8 cellular contexts compared by ENCODE assay signal in the genomic region with DNA sequence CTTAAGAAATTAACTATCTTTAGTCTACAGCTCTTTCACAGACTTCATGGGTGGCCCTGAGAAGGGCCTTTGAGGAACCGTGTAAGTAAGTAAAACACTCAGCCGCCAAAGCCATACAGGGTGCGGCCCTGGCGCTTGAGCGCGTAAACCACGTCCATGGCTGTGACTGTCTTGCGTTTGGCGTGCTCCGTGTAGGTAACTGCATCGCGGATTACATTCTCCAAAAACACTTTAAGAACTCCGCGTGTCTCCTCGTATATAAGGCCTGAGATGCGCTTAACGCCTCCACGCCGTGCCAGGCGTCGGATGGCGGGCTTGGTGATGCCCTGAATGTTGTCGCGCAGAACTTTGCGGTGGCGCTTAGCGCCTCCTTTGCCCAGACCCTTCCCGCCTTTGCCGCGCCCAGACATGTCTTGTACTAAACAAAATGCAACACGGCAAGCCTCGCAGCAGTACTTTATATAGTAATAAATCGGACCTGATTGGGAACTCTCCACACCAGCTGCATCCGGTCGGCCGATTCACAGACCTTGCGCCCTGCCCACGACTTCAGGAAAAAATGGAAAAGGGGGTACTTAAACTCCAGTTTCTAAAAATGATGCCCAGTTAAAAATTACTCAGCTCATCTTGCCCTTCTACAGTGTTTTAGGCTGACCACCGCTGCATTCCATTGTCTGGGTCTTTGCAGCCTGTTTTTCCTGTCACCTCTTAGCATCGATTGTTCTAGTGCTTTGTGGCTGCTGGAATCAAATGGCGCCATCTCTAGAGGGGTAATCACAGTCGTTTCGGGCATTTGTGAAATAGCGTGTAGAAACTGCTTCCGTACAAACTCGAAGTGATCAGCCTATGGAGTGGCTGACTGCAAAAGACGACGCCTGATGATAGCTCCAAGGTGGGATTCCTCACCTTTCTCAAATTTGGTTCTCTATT. TPM values are rescaled to one million over a fixed set of nuclear protein-coding genes. Genes with fewer than 3 reads are reported as not detected.
DNase-seq lines count a peak whose midpoint lies in the region; ATAC-seq, FAIRE-seq and TF ChIP-seq lines count a peak whose summit lies in the region.

No MANE protein-coding gene starts in this region.

- H3K9ac ChIP-seq in liver (ENCODE audit: low read depth in 1 of 2, low read length in 2 of 2) (peak overlapping the region; percentile 78 to 93), HepG2 (ENCODE audit: insufficient read depth, low read depth, low read length) (no peak overlapping the region), iPS-18a (ENCODE audit: low read length) (peak overlapping the region; percentile 91), smooth muscle cell (ENCODE audit: low read depth) (peak overlapping the region; percentile 67)

- H3K36me3 ChIP-seq in liver (ENCODE audit: control insufficient read depth in 4 of 4, insufficient read depth in 3 of 4, low read depth in 1 of 4, low read length in 3 of 4) = no peaks in the 10 kb centered on the region
- no peaks in the 10 kb centered on the region for H3K36me3 ChIP-seq in HepG2 (replicated peaks in 1 of 2; ENCODE audit: control insufficient read depth in 1 of 2, insufficient read depth in 2 of 2, low read length in 2 of 2)
- H3K36me3 ChIP-seq in iPS-18a (ENCODE audit: control insufficient read depth, low read depth, low read length) = no peaks in the 10 kb centered on the region
- H3K36me3 ChIP-seq in smooth muscle cell (ENCODE audit: low read depth) = no peaks in the 10 kb centered on the region

- TF ChIP-seq RAD21 in liver (IDR thresholded peaks at IDR 0.05) = no peak
- no peak for TF ChIP-seq RAD21 in HepG2 (CRISPR knock-in tag; IDR thresholded peaks at IDR 0.05)

- no peaks in the 10 kb centered on the region for H3K79me2 ChIP-seq in HepG2 (ENCODE audit: insufficient read depth, low read length)
- H3K79me2 ChIP-seq in smooth muscle cell (ENCODE audit: low read depth) = no peaks in the 10 kb centered on the region

- no peaks in the 10 kb centered on the region for H3F3A ChIP-seq in smooth muscle cell (ENCODE audit: low read depth)

- TF ChIP-seq EP300 in HepG2 (IDR thresholded peaks at IDR 0.05; ENCODE audit: low read depth in 2 of 2, low read length in 2 of 2) (no peak), HepG2 (CRISPR knock-in tag; IDR thresholded peaks at IDR 0.05; ENCODE audit: borderline replicate concordance) (no peak)

- no TSS peak for BruUV-seq in HepG2 (replicated peaks; lab: Mats Ljungman, UMichigan)

- in situ Hi-C loops in HepG2 (cut with HindIII; ENCODE audit: extremely low pct_ligation_motif_present, low pct_unique_long_range_greater_than_20kb) (no loop called here), astrocyte of the spinal cord (cut with HindIII; ENCODE audit: low sequenced_read_pairs) (no loop called here)

- H4K20me1 ChIP-seq in HepG2 (ENCODE audit: insufficient read depth, low read length) (no peaks in the 10 kb centered on the region), smooth muscle cell (ENCODE audit: low read depth) (no peaks in the 10 kb centered on the region)

- ATAC-seq in HepG2 = no peak

- FAIRE-seq in HepG2 (lab: Jason Lieb, UNC) = no peak

- no peak overlapping the region for H3K4me2 ChIP-seq in HepG2 (ENCODE audit: low read depth, low read length)
- H3K4me2 ChIP-seq in smooth muscle cell = peak overlapping the region; percentile 84

- H3K27me3 ChIP-seq in liver (ENCODE audit: control insufficient read depth in 4 of 4, insufficient read depth in 4 of 4, low read length in 3 of 4) (no peaks in the 10 kb centered on the region), HepG2 (ENCODE audit: control insufficient read depth in 1 of 2, insufficient read depth in 2 of 2, low read length in 2 of 2) (peaks cover 0 to 17% of the 10 kb centered on the region in 2 experiments; a peak in 2 of 5 replicates), iPS-18a (ENCODE audit: control insufficient read depth, insufficient read depth, low read length) (no peaks in the 10 kb centered on the region), smooth muscle cell (ENCODE audit: low read depth) (no peaks in the 10 kb centered on the region)

- POLR2A ChIA-PET in HepG2 (lab: Yijun Ruan, JAX) = interaction anchor here (2.2 kb wide), 1 partner anchor 20 kb away, joined by 10 read pairs; a partner anchor contains a TSS

- CTCF ChIA-PET in HepG2 (lab: Yijun Ruan, JAX; ENCODE audit: low intra/inter-chr PET ratio, low total read pairs) = no interaction called here

- intact Hi-C loops in HepG2 (cut with micrococcal nuclease; ENCODE audit: unreplicated experiment) = no loop called here

- 6% methylated on average over 48 of the region's 48 CpGs for WGBS in liver
- WGBS in HepG2 (ENCODE audit: low lambda C conversion rate) = 93% methylated on average over 48 of the region's 48 CpGs
- WGBS in smooth muscle cell (ENCODE audit: low lambda C conversion rate) = 49% methylated on average over 48 of the region's 48 CpGs

- H3K27ac ChIP-seq in liver (ENCODE audit: low read depth in 1 of 2, low read length in 2 of 2) = peak overlapping the region; percentile 85 to 94
- H3K27ac ChIP-seq in HepG2 (ENCODE audit: extremely low read length, insufficient read depth, low read length) = no peak overlapping the region
- H3K27ac ChIP-seq in iPS-18a (ENCODE audit: low read length) = peak overlapping the region; percentile 89
- H3K27ac ChIP-seq in smooth muscle cell (ENCODE audit: low read depth) = peak overlapping the region; percentile 72

- H3K4me1 ChIP-seq in liver (ENCODE audit: control insufficient read depth in 4 of 4, insufficient read depth in 4 of 4, low read length in 3 of 4) (peaks cover 0 to 14% (median 1%) of the 10 kb centered on the region in 4 donors), HepG2 (ENCODE audit: insufficient read depth, low read length) (no peaks in the 10 kb centered on the region), iPS-18a (ENCODE audit: control insufficient read depth, low read depth, low read length) (peaks cover 7% of the 10 kb centered on the region), smooth muscle cell (ENCODE audit: low read depth) (no peaks in the 10 kb centered on the region)

- no peaks in the 10 kb centered on the region for H3K9me3 ChIP-seq in liver (ENCODE audit: control insufficient read depth in 4 of 4, low read length in 3 of 4)
- H3K9me3 ChIP-seq in HepG2 (ENCODE audit: low read length) = no peaks in the 10 kb centered on the region
- H3K9me3 ChIP-seq in iPS-18a (ENCODE audit: control insufficient read depth, low read depth, low read length) = no peaks in the 10 kb centered on the region
- no peaks in the 10 kb centered on the region for H3K9me3 ChIP-seq in smooth muscle cell (replicated peaks; ENCODE audit: low read depth)

- TF ChIP-seq CTCF in liver (IDR thresholded peaks at IDR 0.05; ENCODE audit: low read depth, low read length, missing input control) = no peak
- no peak for TF ChIP-seq CTCF in HepG2 (CRISPR knock-in tag; IDR thresholded peaks at IDR 0.05)
- TF ChIP-seq CTCF in astrocyte of the spinal cord (IDR thresholded peaks at IDR 0.05; ENCODE audit: low read depth, low read length) = no peak
- TF ChIP-seq CTCF in smooth muscle cell (IDR thresholded peaks at IDR 0.05; ENCODE audit: borderline replicate concordance, insufficient read depth, poor library complexity, severe bottlenecking) = no peak

- TF ChIP-seq POLR2A in HepG2 (IDR thresholded peaks at IDR 0.05; ENCODE audit: insufficient read depth in 1 of 2, low read depth in 2 of 2, low read length in 2 of 2) = no peak

- DNase-seq in HepG2 (ENCODE audit: low spot score) (no peak), Kasumi-1 (lab: John Stamatoyannopoulos, UW) (peak; percentile 90 to 91), T follicular helper cell (ENCODE audit: low read depth) (peak; percentile 46), astrocyte of the spinal cord (ENCODE audit: low read depth, low spot score) (peak; percentile 90), smooth muscle cell (lab: John Stamatoyannopoulos, UW; ENCODE audit: unreplicated experiment) (no peak), mesenteric fat pad (ENCODE audit: low spot score) (no peak)

- H2AFZ ChIP-seq in HepG2 (ENCODE audit: low read length) (no peak overlapping the region), smooth muscle cell (ENCODE audit: low read depth) (peak overlapping the region; percentile 84)

- H3K4me3 ChIP-seq in liver (ENCODE audit: low read depth in 1 of 3, low read length in 3 of 3) (peak overlapping the region; percentile 55 to 95 (median 75)), HepG2 (replicated peaks in 1 of 3; ENCODE audit: insufficient read depth in 1 of 3, low read depth in 2 of 3, low read length in 3 of 3) (no peak overlapping the region), astrocyte of the spinal cord (ENCODE audit: low read depth, low read length) (peak overlapping the region; percentile 60), iPS-18a (ENCODE audit: low read length) (peak overlapping the region; percentile 78), smooth muscle cell (peak overlapping the region; percentile 55)

TF ChIP-seq in liver, 16 proteins besides CTCF, POLR2A, EP300 and RAD21 (continues in another document):
- no peak for TF ChIP-seq JUND (IDR thresholded peaks at IDR 0.05)
- TF ChIP-seq YY1 (IDR thresholded peaks at IDR 0.05) = peak; percentile 42

RNA-seq across cellular contexts. Expression of a gene that starts 38.8 kb away (rescaled TPM):
- total RNA-seq in liver = not detected
- polyA plus RNA-seq in liver = not detected
- total RNA-seq in HepG2 (2016; rRNA removed; fragmentation: Illumina TruSeq; extraction: Trizol) = not detected in 2 replicates
- total RNA-seq in HepG2 (2016; cell fraction: cytosol; rRNA removed; fragmentation: Illumina TruSeq; extraction: Trizol; ENCODE audit: low read depth) = not detected in 2 replicates
- total RNA-seq in HepG2 (2016; cell fraction: insoluble cytoplasmic fraction; rRNA removed; fragmentation: Illumina TruSeq; extraction: Trizol) = not detected in 2 replicates
- not detected in 2 replicates for total RNA-seq in HepG2 (2016; cell fraction: membrane; rRNA removed; fragmentation: Illumina TruSeq; extraction: Trizol)
- total RNA-seq in HepG2 (2016; cell fraction: nucleus; rRNA removed; fragmentation: Illumina TruSeq; extraction: Trizol) = not detected in 2 replicates
- not detected in 2 replicates for polyA plus RNA-seq in HepG2 (2011; rRNA removed)
- polyA plus RNA-seq in HepG2 (2011; cell fraction: cytosol; rRNA removed) = not detected in 2 replicates
- polyA plus RNA-seq in HepG2 (2011; cell fraction: nucleus; rRNA removed) = not detected in 2 replicates
- polyA plus RNA-seq in HepG2 (2012) = not detected in 2 replicates
- polyA plus RNA-seq in HepG2 (2016; cell fraction: cytosol; fragmentation: Illumina TruSeq; extraction: Trizol; ENCODE audit: low read depth) = not detected in 2 replicates
- polyA plus RNA-seq in HepG2 (2016; cell fraction: insoluble cytoplasmic fraction; fragmentation: Illumina TruSeq; extraction: Trizol; ENCODE audit: low read depth) = not detected in 2 replicates
- not detected in 2 replicates for polyA plus RNA-seq in HepG2 (2016; cell fraction: membrane; fragmentation: Illumina TruSeq; extraction: Trizol; ENCODE audit: low read depth)
- polyA plus RNA-seq in HepG2 (2016; cell fraction: nucleus; fragmentation: Illumina TruSeq; extraction: Trizol; ENCODE audit: insufficient read depth, low read depth) = not detected in 2 replicates
- polyA minus RNA-seq in HepG2 (2011; rRNA and poly(A)+ RNA removed; ENCODE audit: low replicate concordance) = not detected in 2 replicates
- polyA minus RNA-seq in HepG2 (2011; cell fraction: cytosol; rRNA and poly(A)+ RNA removed) = not detected in 2 replicates
- not detected in 2 replicates for polyA minus RNA-seq in HepG2 (2011; cell fraction: nucleus; rRNA and poly(A)+ RNA removed)
- total RNA-seq in smooth muscle cell = not detected in 2 replicates
- not detected in 2 replicates for polyA plus RNA-seq in smooth muscle cell
- not detected for total RNA-seq in mesenteric fat pad

Comparison
In these comparisons a context has a peak if more than half of its experiments do, and no peak if none do; other contexts are left out.
1. H3K4me3 ChIP-seq: peak in liver (3 of 3), astrocyte of the spinal cord (single experiment), iPS-18a (single experiment) and smooth muscle cell (single experiment); none in HepG2 (0 of 3).
2. DNase-seq: peak in Kasumi-1 (2 of 2), T follicular helper cell (single experiment) and astrocyte of the spinal cord (single experiment); none in HepG2 (single experiment), smooth muscle cell (single experiment) and mesenteric fat pad (single experiment).